Comparison of ENCODE assay signal across 1 cellular context in genomic region chr4:18566970-18567799, GRCh38.
TF ChIP-seq lines count a peak whose summit lies in the region.

No MANE protein-coding gene starts in this region.

TF ChIP-seq in HepG2, 621 proteins besides CTCF, POLR2A, EP300 and RAD21 (continued from another document and continues in another):
- TF ChIP-seq YY1 (IDR thresholded peaks at IDR 0.05; ENCODE audit: insufficient read depth, insufficient replicate concordance, low read depth, low read length), result no peak
- TF ChIP-seq ZNF335 (CRISPR knock-in tag; IDR thresholded peaks at IDR 0.05), result no peak
- TF ChIP-seq ZNF616 (CRISPR knock-in tag; IDR thresholded peaks at IDR 0.05; ENCODE audit: low read depth), result no peak
- no peak for TF ChIP-seq HMGXB4 (CRISPR knock-in tag; IDR thresholded peaks at IDR 0.05; ENCODE audit: borderline replicate concordance in 1 of 2, low read depth in 1 of 2)
- TF ChIP-seq CEBPZ (IDR thresholded peaks at IDR 0.05; ENCODE audit: low read length), result no peak
- no peak for TF ChIP-seq ZNF782 (CRISPR knock-in tag; IDR thresholded peaks at IDR 0.05; ENCODE audit: borderline replicate concordance)
- TF ChIP-seq ARID2 (CRISPR knock-in tag; IDR thresholded peaks at IDR 0.05; ENCODE audit: borderline replicate concordance), result no peak
- no peak for TF ChIP-seq EEA1 (CRISPR knock-in tag; IDR thresholded peaks at IDR 0.05; ENCODE audit: borderline replicate concordance)
- no peak for TF ChIP-seq JDP2 (CRISPR knock-in tag; IDR thresholded peaks at IDR 0.05; ENCODE audit: borderline replicate concordance)
- TF ChIP-seq ZBTB37 (CRISPR knock-in tag; IDR thresholded peaks at IDR 0.05), result no peak
- no peak for TF ChIP-seq RORA (CRISPR knock-in tag; IDR thresholded peaks at IDR 0.05)
- 0 out of 2 replicates have a peak, but pooled peaks have one; percentile 59 for TF ChIP-seq ZMYM2 (CRISPR knock-in tag; IDR thresholded peaks at IDR 0.05)
- TF ChIP-seq PCBP1 (IDR thresholded peaks at IDR 0.05; ENCODE audit: borderline replicate concordance, low read depth, low read length), result no peak
- TF ChIP-seq NRL (CRISPR knock-in tag; IDR thresholded peaks at IDR 0.05; ENCODE audit: borderline replicate concordance), result no peak
- no peak for TF ChIP-seq SMC3 (IDR thresholded peaks at IDR 0.05; ENCODE audit: low read length)
- no peak for TF ChIP-seq GABPA (IDR thresholded peaks at IDR 0.05; ENCODE audit: low read depth, low read length)
- TF ChIP-seq GABPA (CRISPR knock-in tag; IDR thresholded peaks at IDR 0.05; ENCODE audit: low read depth), result peak; percentile 22; the same call in 1 of the 2 replicates
- no peak for TF ChIP-seq HOXA5 (CRISPR knock-in tag; IDR thresholded peaks at IDR 0.05)
- TF ChIP-seq ATM (IDR thresholded peaks at IDR 0.05; ENCODE audit: borderline replicate concordance), result no peak
- TF ChIP-seq SETDB1 (CRISPR knock-in tag; IDR thresholded peaks at IDR 0.05; ENCODE audit: borderline replicate concordance), result 0 out of 2 replicates have a peak, but pooled peaks have one; percentile 61
- no peak for TF ChIP-seq ZXDC (CRISPR knock-in tag; IDR thresholded peaks at IDR 0.05)
- no peak for TF ChIP-seq ZBTB14 (CRISPR knock-in tag; IDR thresholded peaks at IDR 0.05)
- TF ChIP-seq ZNF574 (CRISPR knock-in tag; IDR thresholded peaks at IDR 0.05), result peak; percentile 50; the same call in 1 of the 2 replicates
- TF ChIP-seq NR2F1 (CRISPR knock-in tag; IDR thresholded peaks at IDR 0.05), result peak; percentile 84 to 88
- no peak for TF ChIP-seq RBM39 (IDR thresholded peaks at IDR 0.05; ENCODE audit: low read depth, low read length, poor library complexity, severe bottlenecking)
- no peak for TF ChIP-seq SOX6 (IDR thresholded peaks at IDR 0.05)
- TF ChIP-seq SOX6 (CRISPR knock-in tag; IDR thresholded peaks at IDR 0.05), result peak; percentile 92
- TF ChIP-seq THAP11 (CRISPR knock-in tag; IDR thresholded peaks at IDR 0.05), result peak; percentile 61
- TF ChIP-seq PLSCR1 (CRISPR knock-in tag; IDR thresholded peaks at IDR 0.05; ENCODE audit: borderline replicate concordance), result no peak
- TF ChIP-seq SOX5 (CRISPR knock-in tag; IDR thresholded peaks at IDR 0.05; ENCODE audit: borderline replicate concordance), result peak; percentile 77
- no peak for TF ChIP-seq MED8 (CRISPR knock-in tag; IDR thresholded peaks at IDR 0.05; ENCODE audit: insufficient replicate concordance)
- TF ChIP-seq IRF2 (CRISPR knock-in tag; IDR thresholded peaks at IDR 0.05), result peak; percentile 80; the same call in 1 of the 2 replicates
- no peak for TF ChIP-seq MBNL3 (CRISPR knock-in tag; conservative IDR thresholded peaks at IDR 0.05)
- no peak for TF ChIP-seq ZNF530 (CRISPR knock-in tag; IDR thresholded peaks at IDR 0.05; ENCODE audit: low read depth)
- TF ChIP-seq SRSF4 (IDR thresholded peaks at IDR 0.05; ENCODE audit: low read depth, low read length, poor library complexity, severe bottlenecking), result no peak
- no peak for TF ChIP-seq ZBTB49 (CRISPR knock-in tag; IDR thresholded peaks at IDR 0.05; ENCODE audit: borderline replicate concordance)
- TF ChIP-seq ZNF570 (CRISPR knock-in tag; IDR thresholded peaks at IDR 0.05; ENCODE audit: borderline replicate concordance), result no peak
- TF ChIP-seq ZNF367 (CRISPR knock-in tag; IDR thresholded peaks at IDR 0.05; ENCODE audit: borderline replicate concordance), result no peak
- no peak for TF ChIP-seq ZNF552 (CRISPR knock-in tag; IDR thresholded peaks at IDR 0.05; ENCODE audit: borderline replicate concordance)
- TF ChIP-seq ZNF253 (CRISPR knock-in tag; IDR thresholded peaks at IDR 0.05; ENCODE audit: borderline replicate concordance), result no peak
- TF ChIP-seq JUNB (CRISPR knock-in tag; IDR thresholded peaks at IDR 0.05; ENCODE audit: borderline replicate concordance), result peak; percentile 97
- no peak for TF ChIP-seq NFE2 (CRISPR knock-in tag; IDR thresholded peaks at IDR 0.05)
